Comparison of ENCODE assay signal across 1 cellular context in the genomic region with DNA sequence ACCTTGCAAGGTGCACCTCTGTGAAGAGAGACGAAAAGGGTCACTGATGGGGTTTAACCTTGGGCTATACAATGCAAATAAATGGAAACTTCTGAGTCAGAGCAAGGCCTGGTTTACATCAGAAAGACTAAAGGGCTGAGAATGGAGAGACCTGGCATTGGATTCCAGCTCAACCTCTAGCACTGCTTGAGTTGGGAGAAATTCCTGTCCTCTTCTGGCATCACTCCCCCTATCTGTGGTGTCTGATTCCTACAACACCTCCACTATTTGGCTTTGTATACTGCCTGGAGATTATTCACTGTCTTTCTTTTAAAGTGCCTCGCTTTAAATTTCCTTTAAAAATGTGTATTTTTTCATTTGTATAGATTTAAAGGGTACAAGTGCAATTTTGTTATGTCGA.
TF ChIP-seq lines count a peak whose summit lies in the region.

No MANE protein-coding gene starts in this region.

TF ChIP-seq in K562, 482 proteins besides CTCF, POLR2A, EP300 and RAD21 (continued from another document):
- TF ChIP-seq, protein P1, sequence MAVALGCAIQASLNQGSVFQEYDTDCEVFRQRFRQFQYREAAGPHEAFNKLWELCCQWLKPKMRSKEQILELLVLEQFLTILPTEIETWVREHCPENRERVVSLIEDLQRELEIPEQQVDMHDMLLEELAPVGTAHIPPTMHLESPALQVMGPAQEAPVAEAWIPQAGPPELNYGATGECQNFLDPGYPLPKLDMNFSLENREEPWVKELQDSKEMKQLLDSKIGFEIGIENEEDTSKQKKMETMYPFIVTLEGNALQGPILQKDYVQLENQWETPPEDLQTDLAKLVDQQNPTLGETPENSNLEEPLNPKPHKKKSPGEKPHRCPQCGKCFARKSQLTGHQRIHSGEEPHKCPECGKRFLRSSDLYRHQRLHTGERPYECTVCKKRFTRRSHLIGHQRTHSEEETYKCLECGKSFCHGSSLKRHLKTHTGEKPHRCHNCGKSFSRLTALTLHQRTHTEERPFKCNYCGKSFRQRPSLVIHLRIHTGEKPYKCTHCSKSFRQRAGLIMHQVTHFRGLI (CRISPR knock-in tag; IDR thresholded peaks at IDR 0.05): no peak
- TF ChIP-seq HNRNPLL (IDR thresholded peaks at IDR 0.05; ENCODE audit: low read depth, low read length, poor library complexity, severe bottlenecking) (no peak), CBFA2T2 (conservative IDR thresholded peaks at IDR 0.05) (no peak), BRF1 (IDR thresholded peaks at IDR 0.05; ENCODE audit: borderline replicate concordance, extremely low read depth, insufficient read length) (no peak)
- TF ChIP-seq, protein P2, sequence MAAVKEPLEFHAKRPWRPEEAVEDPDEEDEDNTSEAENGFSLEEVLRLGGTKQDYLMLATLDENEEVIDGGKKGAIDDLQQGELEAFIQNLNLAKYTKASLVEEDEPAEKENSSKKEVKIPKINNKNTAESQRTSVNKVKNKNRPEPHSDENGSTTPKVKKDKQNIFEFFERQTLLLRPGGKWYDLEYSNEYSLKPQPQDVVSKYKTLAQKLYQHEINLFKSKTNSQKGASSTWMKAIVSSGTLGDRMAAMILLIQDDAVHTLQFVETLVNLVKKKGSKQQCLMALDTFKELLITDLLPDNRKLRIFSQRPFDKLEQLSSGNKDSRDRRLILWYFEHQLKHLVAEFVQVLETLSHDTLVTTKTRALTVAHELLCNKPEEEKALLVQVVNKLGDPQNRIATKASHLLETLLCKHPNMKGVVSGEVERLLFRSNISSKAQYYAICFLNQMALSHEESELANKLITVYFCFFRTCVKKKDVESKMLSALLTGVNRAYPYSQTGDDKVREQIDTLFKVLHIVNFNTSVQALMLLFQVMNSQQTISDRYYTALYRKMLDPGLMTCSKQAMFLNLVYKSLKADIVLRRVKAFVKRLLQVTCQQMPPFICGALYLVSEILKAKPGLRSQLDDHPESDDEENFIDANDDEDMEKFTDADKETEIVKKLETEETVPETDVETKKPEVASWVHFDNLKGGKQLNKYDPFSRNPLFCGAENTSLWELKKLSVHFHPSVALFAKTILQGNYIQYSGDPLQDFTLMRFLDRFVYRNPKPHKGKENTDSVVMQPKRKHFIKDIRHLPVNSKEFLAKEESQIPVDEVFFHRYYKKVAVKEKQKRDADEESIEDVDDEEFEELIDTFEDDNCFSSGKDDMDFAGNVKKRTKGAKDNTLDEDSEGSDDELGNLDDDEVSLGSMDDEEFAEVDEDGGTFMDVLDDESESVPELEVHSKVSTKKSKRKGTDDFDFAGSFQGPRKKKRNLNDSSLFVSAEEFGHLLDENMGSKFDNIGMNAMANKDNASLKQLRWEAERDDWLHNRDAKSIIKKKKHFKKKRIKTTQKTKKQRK (IDR thresholded peaks at IDR 0.05; ENCODE audit: borderline replicate concordance, low read depth, low read length): no peak
- TF ChIP-seq, protein P3, sequence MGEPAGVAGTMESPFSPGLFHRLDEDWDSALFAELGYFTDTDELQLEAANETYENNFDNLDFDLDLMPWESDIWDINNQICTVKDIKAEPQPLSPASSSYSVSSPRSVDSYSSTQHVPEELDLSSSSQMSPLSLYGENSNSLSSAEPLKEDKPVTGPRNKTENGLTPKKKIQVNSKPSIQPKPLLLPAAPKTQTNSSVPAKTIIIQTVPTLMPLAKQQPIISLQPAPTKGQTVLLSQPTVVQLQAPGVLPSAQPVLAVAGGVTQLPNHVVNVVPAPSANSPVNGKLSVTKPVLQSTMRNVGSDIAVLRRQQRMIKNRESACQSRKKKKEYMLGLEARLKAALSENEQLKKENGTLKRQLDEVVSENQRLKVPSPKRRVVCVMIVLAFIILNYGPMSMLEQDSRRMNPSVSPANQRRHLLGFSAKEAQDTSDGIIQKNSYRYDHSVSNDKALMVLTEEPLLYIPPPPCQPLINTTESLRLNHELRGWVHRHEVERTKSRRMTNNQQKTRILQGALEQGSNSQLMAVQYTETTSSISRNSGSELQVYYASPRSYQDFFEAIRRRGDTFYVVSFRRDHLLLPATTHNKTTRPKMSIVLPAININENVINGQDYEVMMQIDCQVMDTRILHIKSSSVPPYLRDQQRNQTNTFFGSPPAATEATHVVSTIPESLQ (CRISPR knock-in tag; IDR thresholded peaks at IDR 0.05): no peak
- TF ChIP-seq, protein P4, sequence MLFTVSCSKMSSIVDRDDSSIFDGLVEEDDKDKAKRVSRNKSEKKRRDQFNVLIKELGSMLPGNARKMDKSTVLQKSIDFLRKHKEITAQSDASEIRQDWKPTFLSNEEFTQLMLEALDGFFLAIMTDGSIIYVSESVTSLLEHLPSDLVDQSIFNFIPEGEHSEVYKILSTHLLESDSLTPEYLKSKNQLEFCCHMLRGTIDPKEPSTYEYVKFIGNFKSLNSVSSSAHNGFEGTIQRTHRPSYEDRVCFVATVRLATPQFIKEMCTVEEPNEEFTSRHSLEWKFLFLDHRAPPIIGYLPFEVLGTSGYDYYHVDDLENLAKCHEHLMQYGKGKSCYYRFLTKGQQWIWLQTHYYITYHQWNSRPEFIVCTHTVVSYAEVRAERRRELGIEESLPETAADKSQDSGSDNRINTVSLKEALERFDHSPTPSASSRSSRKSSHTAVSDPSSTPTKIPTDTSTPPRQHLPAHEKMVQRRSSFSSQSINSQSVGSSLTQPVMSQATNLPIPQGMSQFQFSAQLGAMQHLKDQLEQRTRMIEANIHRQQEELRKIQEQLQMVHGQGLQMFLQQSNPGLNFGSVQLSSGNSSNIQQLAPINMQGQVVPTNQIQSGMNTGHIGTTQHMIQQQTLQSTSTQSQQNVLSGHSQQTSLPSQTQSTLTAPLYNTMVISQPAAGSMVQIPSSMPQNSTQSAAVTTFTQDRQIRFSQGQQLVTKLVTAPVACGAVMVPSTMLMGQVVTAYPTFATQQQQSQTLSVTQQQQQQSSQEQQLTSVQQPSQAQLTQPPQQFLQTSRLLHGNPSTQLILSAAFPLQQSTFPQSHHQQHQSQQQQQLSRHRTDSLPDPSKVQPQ (CRISPR knock-in tag; IDR thresholded peaks at IDR 0.05; ENCODE audit: borderline replicate concordance): no peak
